8 cellular contexts compared by ENCODE assay signal in the genomic region with DNA sequence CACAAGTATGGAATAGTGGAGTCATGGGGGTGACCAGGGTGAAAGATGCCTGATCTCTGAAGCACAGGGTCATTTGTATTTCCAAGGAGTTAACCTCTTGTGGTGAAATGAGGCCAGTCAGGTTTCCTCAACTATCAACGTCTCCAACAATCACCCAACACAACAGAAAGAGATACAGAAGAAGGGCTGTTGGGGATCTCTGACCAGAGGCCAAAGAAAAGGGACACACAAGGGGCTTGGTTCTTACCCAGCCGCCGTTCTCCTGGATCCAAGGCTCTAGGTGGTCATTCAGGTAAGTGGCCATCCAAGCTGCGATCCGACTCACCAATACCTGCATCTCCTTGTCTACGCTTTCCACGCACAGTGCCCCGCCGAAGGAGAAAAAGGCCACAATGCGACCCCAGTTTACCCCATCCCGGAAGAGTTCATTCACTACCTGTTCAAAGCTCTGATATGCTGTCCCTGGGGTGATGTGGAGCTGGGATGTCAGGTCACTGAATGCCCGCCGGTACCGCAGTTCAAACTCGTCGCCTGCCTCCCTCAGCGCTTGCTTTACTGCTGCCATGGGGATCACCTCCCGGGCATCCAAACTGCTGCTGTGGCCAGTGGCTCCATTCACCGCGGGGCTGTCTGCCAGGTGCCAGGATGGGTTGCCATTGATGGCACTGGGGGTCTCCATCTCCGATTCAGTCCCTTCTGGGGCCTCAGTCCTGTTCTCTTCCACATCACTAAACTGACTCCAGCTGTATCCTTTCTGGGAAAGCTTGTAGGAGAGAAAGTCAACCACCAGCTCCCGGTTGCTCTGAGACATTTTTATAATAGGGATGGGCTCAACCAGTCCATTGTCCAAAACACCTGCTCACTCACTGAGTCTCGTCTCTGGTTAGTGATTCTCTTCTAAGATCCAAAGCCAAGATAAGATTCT. TPM values are rescaled to one million over a fixed set of nuclear protein-coding genes. Genes with fewer than 3 reads are reported as not detected.
A peak's percentile ranks its signal among the peaks of the same experiment; 100 is the strongest.
DNase-seq lines count a peak whose midpoint lies in the region; ATAC-seq and TF ChIP-seq lines count a peak whose summit lies in the region.

No MANE protein-coding gene starts in this region.

- H3K27ac Mint-ChIP-seq in activated T-cell treated with anti-CD3 and anti-CD28 coated beads, Interleukin-2, amount 50 U/mL, for 24 hours: peak overlapping the region; percentile 98
- H3K27ac Mint-ChIP-seq in glutamatergic neuron (ENCODE audit: unreplicated experiment): peak overlapping the region; percentile 99

- DNase-seq in activated effector memory CD4-positive, alpha-beta T cell treated with anti-CD3 and anti-CD28 coated beads, Interleukin-2, amount 50 U/mL, for 16 hours: peak; percentile 73
- no peak for DNase-seq in activated effector memory CD4-positive, alpha-beta T cell treated with Interleukin-2 at 50 U/mL for 16 hours
- DNase-seq in activated T-cell treated with anti-CD3 and anti-CD28 coated beads, Interleukin-2, amount 50 U/mL, for 24 hours: peak; percentile 52
- DNase-seq in glutamatergic neuron (peak; percentile 58), retina (peak; percentile 46), NCI-H774 (lab: John Stamatoyannopoulos, UW) (no peak)

- ATAC-seq in HG03565 (IDR thresholded peaks at IDR 0.05; ENCODE audit: unreplicated experiment): no peak
- no peak for ATAC-seq in GM19467 (IDR thresholded peaks at IDR 0.05; ENCODE audit: unreplicated experiment)

- H3K4me1 Mint-ChIP-seq in activated T-cell treated with anti-CD3 and anti-CD28 coated beads, Interleukin-2, amount 50 U/mL, for 24 hours (ENCODE audit: low read depth): peaks cover 18% of the 10 kb centered on the region
- peaks cover 51% of the 10 kb centered on the region for H3K4me1 Mint-ChIP-seq in glutamatergic neuron (ENCODE audit: low read depth, unreplicated experiment)

- H3K4me3 Mint-ChIP-seq in activated T-cell treated with anti-CD3 and anti-CD28 coated beads, Interleukin-2, amount 50 U/mL, for 24 hours: peak overlapping the region; percentile 93
- peak overlapping the region; percentile 90 for H3K4me3 Mint-ChIP-seq in glutamatergic neuron (ENCODE audit: unreplicated experiment)

- H3K27me3 Mint-ChIP-seq in activated T-cell treated with anti-CD3 and anti-CD28 coated beads, Interleukin-2, amount 50 U/mL, for 24 hours: no peaks in the 10 kb centered on the region
- peaks cover 10% of the 10 kb centered on the region for H3K27me3 Mint-ChIP-seq in glutamatergic neuron (ENCODE audit: unreplicated experiment)

- TF ChIP-seq CTCF in glutamatergic neuron (IDR thresholded peaks at IDR 0.05; ENCODE audit: partially characterized antibody, unreplicated experiment): no peak

- peaks cover 64% of the 10 kb centered on the region for H3K36me3 Mint-ChIP-seq in activated T-cell treated with anti-CD3 and anti-CD28 coated beads, Interleukin-2, amount 50 U/mL, for 24 hours (ENCODE audit: low read depth)
- H3K36me3 Mint-ChIP-seq in glutamatergic neuron (ENCODE audit: unreplicated experiment): peaks cover 4% of the 10 kb centered on the region

- H3K9me3 Mint-ChIP-seq in activated T-cell treated with anti-CD3 and anti-CD28 coated beads, Interleukin-2, amount 50 U/mL, for 24 hours: no peaks in the 10 kb centered on the region
- peaks cover 22% of the 10 kb centered on the region for H3K9me3 Mint-ChIP-seq in glutamatergic neuron (ENCODE audit: unreplicated experiment)

RNA-seq across cellular contexts. Expression of a gene that starts 1.0 kb away (rescaled TPM):
- 136 TPM for total RNA-seq in glutamatergic neuron (ENCODE audit: unreplicated experiment)

RNA-seq across cellular contexts. Expression of a gene that starts 17.4 kb away (rescaled TPM):
- 44.7 TPM for total RNA-seq in glutamatergic neuron (ENCODE audit: unreplicated experiment)

Comparison
In these comparisons a context has a peak if more than half of its experiments do, and no peak if none do; other contexts are left out.
1. DNase-seq: peak in activated effector memory CD4-positive, alpha-beta T cell treated with anti-CD3 and anti-CD28 coated beads, Interleukin-2, amount 50 U/mL, for 16 hours (single experiment), activated T-cell treated with anti-CD3 and anti-CD28 coated beads, Interleukin-2, amount 50 U/mL, for 24 hours (single experiment), glutamatergic neuron (single experiment) and retina (single experiment); none in activated effector memory CD4-positive, alpha-beta T cell treated with Interleukin-2 at 50 U/mL for 16 hours (single experiment) and NCI-H774 (single experiment).